Comparison of ENCODE assay signal across 7 cellular contexts in the genomic region with DNA sequence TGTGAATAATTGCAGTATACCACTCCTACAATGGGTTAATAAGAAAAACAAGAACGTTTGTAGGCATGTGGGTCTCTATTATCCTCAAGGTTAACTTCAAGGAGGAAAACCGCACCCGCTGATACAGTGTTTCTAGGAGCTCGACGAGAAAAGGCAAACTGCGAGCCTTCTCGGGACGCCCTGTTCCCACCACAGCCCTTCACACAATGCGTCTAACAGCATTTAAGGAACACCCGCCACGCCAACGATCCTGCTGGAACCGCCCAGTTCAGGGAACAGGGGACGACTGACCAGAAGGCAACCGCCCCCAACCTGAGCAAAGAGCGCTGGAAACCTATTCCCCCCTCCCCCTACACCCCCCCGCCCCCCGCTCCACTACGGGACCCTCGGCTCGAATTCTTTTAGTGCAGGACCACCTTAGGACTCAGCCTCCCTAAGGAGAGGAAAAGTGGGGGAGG. TPM values are rescaled to one million over a fixed set of nuclear protein-coding genes. Genes with fewer than 3 reads are reported as not detected.
DNase-seq lines count a peak whose midpoint lies in the region; ATAC-seq and TF ChIP-seq lines count a peak whose summit lies in the region.

No MANE protein-coding gene starts in this region.

- H3K36me3 ChIP-seq in MG63 (peaks cover 32% of the 10 kb centered on the region), cardiac muscle cell (no peaks in the 10 kb centered on the region), ovary (no peaks in the 10 kb centered on the region)

- H3K9me3 ChIP-seq in MG63: no peaks in the 10 kb centered on the region
- no peaks in the 10 kb centered on the region for H3K9me3 ChIP-seq in cardiac muscle cell (ENCODE audit: low read depth)
- H3K9me3 ChIP-seq in ovary: no peaks in the 10 kb centered on the region

- H3K27me3 ChIP-seq in MG63 (no peaks in the 10 kb centered on the region), cardiac muscle cell (no peaks in the 10 kb centered on the region), ovary (no peaks in the 10 kb centered on the region)

- H3K27ac ChIP-seq in cardiac muscle cell (no peak overlapping the region), ovary (peak overlapping the region; percentile 87 to 90)

- ATAC-seq in GM21423 (IDR thresholded peaks at IDR 0.05; ENCODE audit: unreplicated experiment) (no peak), GM21825 (IDR thresholded peaks at IDR 0.05; ENCODE audit: unreplicated experiment) (no peak)

- DNase-seq in Daoy (ENCODE audit: low read depth) (peak; percentile 59), MG63 (peak; percentile 84), cardiac muscle cell (ENCODE audit: low read depth in 1 of 2, low spot score in 1 of 2) (peak; percentile 66 to 83), ovary (peak; percentile 77 to 91 (median 88))
- DNase-seq in activated naive CD4-positive, alpha-beta T cell treated with anti-CD3 and anti-CD28 coated beads, Interleukin-2, amount 10 ng/mL, durations not matched to agents 7 days and 5 days: peak; percentile 65

- peak; percentile 6 for TF ChIP-seq POLR2A in ovary (IDR thresholded peaks at IDR 0.05)

- peak overlapping the region; percentile 84 for H3K4me3 Mint-ChIP-seq in activated naive CD4-positive, alpha-beta T cell treated with anti-CD3 and anti-CD28 coated beads, Interleukin-2, amount 10 ng/mL, durations not matched to agents 7 days and 5 days

- intact Hi-C loops in ovary (cut with DNase I): no loop called here

- 0 to 1% (median 0%) methylated on average over 21 of the region's 21 CpGs for WGBS in ovary, 3 donors

- peak overlapping the region; percentile 94 for H3K27ac Mint-ChIP-seq in activated naive CD4-positive, alpha-beta T cell treated with anti-CD3 and anti-CD28 coated beads, Interleukin-2, amount 10 ng/mL, durations not matched to agents 7 days and 5 days

- peaks cover 5% of the 10 kb centered on the region for H3K27me3 Mint-ChIP-seq in activated naive CD4-positive, alpha-beta T cell treated with anti-CD3 and anti-CD28 coated beads, Interleukin-2, amount 10 ng/mL, durations not matched to agents 7 days and 5 days

- peaks cover 38% of the 10 kb centered on the region for H3K36me3 Mint-ChIP-seq in activated naive CD4-positive, alpha-beta T cell treated with anti-CD3 and anti-CD28 coated beads, Interleukin-2, amount 10 ng/mL, durations not matched to agents 7 days and 5 days

- H3K4me1 Mint-ChIP-seq in activated naive CD4-positive, alpha-beta T cell treated with anti-CD3 and anti-CD28 coated beads, Interleukin-2, amount 10 ng/mL, durations not matched to agents 7 days and 5 days: peaks cover 66% of the 10 kb centered on the region

- no peak for TF ChIP-seq EP300 in ovary (IDR thresholded peaks at IDR 0.05)

- H3K9me3 Mint-ChIP-seq in activated naive CD4-positive, alpha-beta T cell treated with anti-CD3 and anti-CD28 coated beads, Interleukin-2, amount 10 ng/mL, durations not matched to agents 7 days and 5 days: peaks cover 13% of the 10 kb centered on the region

- CTCF ChIA-PET in activated naive CD4-positive, alpha-beta T cell treated with anti-CD3 and anti-CD28 coated beads, Interleukin-2, amount 10 ng/mL, durations not matched to agents 7 days and 5 days (lab: Charles Lee): interaction anchor here (1.3 to 3.4 kb wide), 3 partner anchors 15 to 22 kb away, joined by 5 to 19 read pairs (median 7); no protein-coding TSS in a partner anchor

- no peak for TF ChIP-seq CTCF in cardiac muscle cell (IDR thresholded peaks at IDR 0.05; ENCODE audit: low read depth, low read length)
- TF ChIP-seq CTCF in ovary (IDR thresholded peaks at IDR 0.05): no peak

- H3K4me1 ChIP-seq in cardiac muscle cell (ENCODE audit: low read depth) (no peaks in the 10 kb centered on the region), ovary (ENCODE audit: insufficient read depth) (peaks cover 5% of the 10 kb centered on the region)

- H3K4me3 ChIP-seq in MG63: peak overlapping the region; percentile 98
- peak overlapping the region; percentile 71 for H3K4me3 ChIP-seq in cardiac muscle cell
- H3K4me3 ChIP-seq in ovary: peak overlapping the region; percentile 78

RNA-seq across cellular contexts. Expression of a gene that starts 0.7 kb away (rescaled TPM):
- 5,141 and 5,751 TPM in 2 replicates for total RNA-seq in Daoy (2014; rRNA removed; shearing (Covaris generic))
- total RNA-seq in MG63 (2014; rRNA removed; shearing (Covaris generic); ENCODE audit: low replicate concordance): 5,826 and 9,166 TPM in 2 replicates
- total RNA-seq in cardiac muscle cell (1,740 and 1,976 TPM in 2 replicates), ovary (1,000 to 10,000 TPM; 1,247 to 5,558 (median 2,420) TPM)
- polyA plus RNA-seq in cardiac muscle cell (1,175 and 1,282 TPM in 2 replicates), ovary (1,000 to 10,000 TPM; 3,855 to 4,037 TPM)

RNA-seq across cellular contexts. Expression of a gene that starts 23.9 kb away (rescaled TPM):
- 4.4 and 4.7 TPM in 2 replicates for total RNA-seq in Daoy (2014; rRNA removed; shearing (Covaris generic))
- 14.5 and 20.9 TPM in 2 replicates for total RNA-seq in MG63 (2014; rRNA removed; shearing (Covaris generic); ENCODE audit: low replicate concordance)
- not detected in 2 replicates for total RNA-seq in cardiac muscle cell
- polyA plus RNA-seq in cardiac muscle cell: not detected in 2 replicates
- 10 to 100 TPM; 12.2 to 71.0 (median 24.3) TPM for total RNA-seq in ovary
- polyA plus RNA-seq in ovary: 10 to 100 TPM; 33.3 to 35.7 TPM
